ENCODE assay signal across 1 cellular context in genomic region chr6:111173946-111174345, GRCh38.
TF ChIP-seq lines count a peak whose summit lies in the region.

No MANE protein-coding gene starts in this region.

TF ChIP-seq in endothelial cell of umbilical vein, 7 proteins besides CTCF, POLR2A, EP300 and RAD21 (continued from another document):
- TF ChIP-seq POLR2AphosphoS5 (IDR thresholded peaks at IDR 0.05; ENCODE audit: insufficient read depth, low read depth, low read length) (no peak), MYC (IDR thresholded peaks at IDR 0.05; ENCODE audit: low read depth, low read length) (no peak), JUN (IDR thresholded peaks at IDR 0.05; ENCODE audit: borderline replicate concordance, insufficient read depth, insufficient read length, low read depth) (no peak)
